Comparison of ENCODE assay signal across 1 cellular context in genomic region chr15:93330862-93331544, GRCh38.
TF ChIP-seq lines count a peak whose summit lies in the region.

No MANE protein-coding gene starts in this region.

TF ChIP-seq in GM23338, 12 proteins besides CTCF, POLR2A, EP300 and RAD21 (continued from another document):
- TF ChIP-seq REST (IDR thresholded peaks at IDR 0.05; ENCODE audit: unreplicated experiment) (no peak), POLR2AphosphoS5 (IDR thresholded peaks at IDR 0.05; ENCODE audit: low read depth) (no peak), EZH2phosphoT487 (IDR thresholded peaks at IDR 0.05; ENCODE audit: unreplicated experiment) (no peak), ZNF462 (CRISPR knock-in tag; IDR thresholded peaks at IDR 0.05) (no peak), CREB1 (CRISPR knock-in tag; IDR thresholded peaks at IDR 0.05; ENCODE audit: low read depth) (no peak), EZH2 (IDR thresholded peaks at IDR 0.05; ENCODE audit: low read depth, unreplicated experiment) (no peak), STAT1 (IDR thresholded peaks at IDR 0.05; ENCODE audit: unreplicated experiment) (no peak), ZNF114 (CRISPR knock-in tag; IDR thresholded peaks at IDR 0.05) (no peak)
